1 cellular context compared by ENCODE assay signal in the genomic region with DNA sequence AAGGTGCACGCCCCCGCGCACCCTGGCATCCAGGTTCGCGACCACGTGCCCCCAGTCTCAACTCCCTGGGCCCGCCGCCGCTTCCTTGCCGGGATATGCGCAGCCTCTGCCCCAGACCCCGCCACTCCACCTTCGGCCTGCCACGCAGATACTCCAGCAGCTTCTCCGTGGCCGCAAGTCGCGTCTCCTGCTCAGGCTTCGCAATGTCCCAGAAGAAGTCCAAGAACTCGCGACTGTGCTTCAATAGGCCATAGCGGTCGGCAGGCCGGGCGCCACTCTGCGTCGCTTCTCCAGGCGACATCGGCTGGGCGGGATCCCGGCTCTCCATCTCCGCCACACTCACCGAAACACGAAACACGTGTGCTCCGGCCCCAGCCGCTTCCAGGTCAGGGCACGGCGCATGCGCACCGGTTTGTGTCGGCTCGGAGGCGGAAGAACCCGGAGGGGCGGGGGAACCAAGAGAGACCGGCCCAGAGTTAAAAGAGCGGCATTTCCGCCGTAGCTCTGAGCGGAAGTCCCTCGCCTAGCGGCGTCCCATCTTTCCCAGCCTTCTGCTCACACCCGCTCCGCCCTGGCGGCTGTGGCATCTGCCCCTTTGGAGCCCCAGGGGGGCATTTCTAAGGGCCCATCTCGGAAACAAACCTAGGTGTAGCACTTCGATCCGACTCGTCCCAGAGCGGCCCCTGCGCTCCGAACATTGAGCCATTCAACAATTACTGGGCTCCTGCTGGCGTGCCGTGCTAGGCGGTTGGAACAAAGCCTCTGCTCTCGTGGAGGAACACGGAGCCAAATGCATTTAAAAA.
TF ChIP-seq lines count a peak whose summit lies in the region.

A gene with protein sequence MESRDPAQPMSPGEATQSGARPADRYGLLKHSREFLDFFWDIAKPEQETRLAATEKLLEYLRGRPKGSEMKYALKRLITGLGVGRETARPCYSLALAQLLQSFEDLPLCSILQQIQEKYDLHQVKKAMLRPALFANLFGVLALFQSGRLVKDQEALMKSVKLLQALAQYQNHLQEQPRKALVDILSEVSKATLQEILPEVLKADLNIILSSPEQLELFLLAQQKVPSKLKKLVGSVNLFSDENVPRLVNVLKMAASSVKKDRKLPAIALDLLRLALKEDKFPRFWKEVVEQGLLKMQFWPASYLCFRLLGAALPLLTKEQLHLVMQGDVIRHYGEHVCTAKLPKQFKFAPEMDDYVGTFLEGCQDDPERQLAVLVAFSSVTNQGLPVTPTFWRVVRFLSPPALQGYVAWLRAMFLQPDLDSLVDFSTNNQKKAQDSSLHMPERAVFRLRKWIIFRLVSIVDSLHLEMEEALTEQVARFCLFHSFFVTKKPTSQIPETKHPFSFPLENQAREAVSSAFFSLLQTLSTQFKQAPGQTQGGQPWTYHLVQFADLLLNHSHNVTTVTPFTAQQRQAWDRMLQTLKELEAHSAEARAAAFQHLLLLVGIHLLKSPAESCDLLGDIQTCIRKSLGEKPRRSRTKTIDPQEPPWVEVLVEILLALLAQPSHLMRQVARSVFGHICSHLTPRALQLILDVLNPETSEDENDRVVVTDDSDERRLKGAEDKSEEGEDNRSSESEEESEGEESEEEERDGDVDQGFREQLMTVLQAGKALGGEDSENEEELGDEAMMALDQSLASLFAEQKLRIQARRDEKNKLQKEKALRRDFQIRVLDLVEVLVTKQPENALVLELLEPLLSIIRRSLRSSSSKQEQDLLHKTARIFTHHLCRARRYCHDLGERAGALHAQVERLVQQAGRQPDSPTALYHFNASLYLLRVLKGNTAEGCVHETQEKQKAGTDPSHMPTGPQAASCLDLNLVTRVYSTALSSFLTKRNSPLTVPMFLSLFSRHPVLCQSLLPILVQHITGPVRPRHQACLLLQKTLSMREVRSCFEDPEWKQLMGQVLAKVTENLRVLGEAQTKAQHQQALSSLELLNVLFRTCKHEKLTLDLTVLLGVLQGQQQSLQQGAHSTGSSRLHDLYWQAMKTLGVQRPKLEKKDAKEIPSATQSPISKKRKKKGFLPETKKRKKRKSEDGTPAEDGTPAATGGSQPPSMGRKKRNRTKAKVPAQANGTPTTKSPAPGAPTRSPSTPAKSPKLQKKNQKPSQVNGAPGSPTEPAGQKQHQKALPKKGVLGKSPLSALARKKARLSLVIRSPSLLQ (N-terminal part only) (minus strand): TSS at position 388 of the 803 bp plus-strand sequence. CDS start 60 bp downstream, at position 328.

TF ChIP-seq in IMR-90, 13 proteins besides CTCF, POLR2A, EP300 and RAD21 (continued from another document):
- TF ChIP-seq, protein P1, sequence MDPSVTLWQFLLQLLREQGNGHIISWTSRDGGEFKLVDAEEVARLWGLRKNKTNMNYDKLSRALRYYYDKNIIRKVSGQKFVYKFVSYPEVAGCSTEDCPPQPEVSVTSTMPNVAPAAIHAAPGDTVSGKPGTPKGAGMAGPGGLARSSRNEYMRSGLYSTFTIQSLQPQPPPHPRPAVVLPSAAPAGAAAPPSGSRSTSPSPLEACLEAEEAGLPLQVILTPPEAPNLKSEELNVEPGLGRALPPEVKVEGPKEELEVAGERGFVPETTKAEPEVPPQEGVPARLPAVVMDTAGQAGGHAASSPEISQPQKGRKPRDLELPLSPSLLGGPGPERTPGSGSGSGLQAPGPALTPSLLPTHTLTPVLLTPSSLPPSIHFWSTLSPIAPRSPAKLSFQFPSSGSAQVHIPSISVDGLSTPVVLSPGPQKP (IDR thresholded peaks at IDR 0.05; ENCODE audit: borderline replicate concordance, low read depth, low read length), result no peak
- TF ChIP-seq SMC3 (IDR thresholded peaks at IDR 0.05; ENCODE audit: low read depth, low read length) (no peak), MAZ (IDR thresholded peaks at IDR 0.05; ENCODE audit: borderline replicate concordance, low read depth, low read length) (peak; percentile 92), NFE2L2 (IDR thresholded peaks at IDR 0.05; ENCODE audit: low read depth, low read length) (no peak)
- TF ChIP-seq, protein P2, sequence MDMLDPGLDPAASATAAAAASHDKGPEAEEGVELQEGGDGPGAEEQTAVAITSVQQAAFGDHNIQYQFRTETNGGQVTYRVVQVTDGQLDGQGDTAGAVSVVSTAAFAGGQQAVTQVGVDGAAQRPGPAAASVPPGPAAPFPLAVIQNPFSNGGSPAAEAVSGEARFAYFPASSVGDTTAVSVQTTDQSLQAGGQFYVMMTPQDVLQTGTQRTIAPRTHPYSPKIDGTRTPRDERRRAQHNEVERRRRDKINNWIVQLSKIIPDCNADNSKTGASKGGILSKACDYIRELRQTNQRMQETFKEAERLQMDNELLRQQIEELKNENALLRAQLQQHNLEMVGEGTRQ (IDR thresholded peaks at IDR 0.05; ENCODE audit: low read depth, low read length), result peak; percentile 67
